Comparison of ENCODE assay signal across 24 cellular contexts in genomic region chr10:105774351-105774750, GRCh38.
"Had no signal": no experiment of that assay in that cellular context is flagged by ENCODE, and none has a peak within 500 bp of the region (broad histone marks: within the 10 kb centered on the region; RNA-seq: fewer than 3 reads in every experiment).

No MANE protein-coding gene starts in this region.

- H3K4me1 ChIP-seq: colonic mucosa, foreskin keratinocyte, gastrocnemius medialis, left lung, lower lobe of right lung had no signal

- FAIRE-seq: endometrium, islet of Langerhans, keratinocyte had no signal

- ATAC-seq: effector memory CD8-positive, alpha-beta T cell; esophagus mucosa; foreskin keratinocyte; gastrocnemius medialis; heart right ventricle; left cardiac atrium; left lung; left ventricle myocardium superior; lower lobe of right lung; mucosa of descending colon had no signal

- H3K4me3 ChIP-seq: colonic mucosa, gastrocnemius medialis, heart right ventricle, left lung, lower lobe of right lung, mucosa of descending colon had no signal

- H3K27me3 ChIP-seq: colonic mucosa, foreskin keratinocyte, gastrocnemius medialis, heart right ventricle, left lung had no signal

- H3K27ac ChIP-seq: colonic mucosa, epithelial cell of prostate, foreskin keratinocyte, gastrocnemius medialis, heart right ventricle, left lung, lower lobe of right lung had no signal

- H3K36me3 ChIP-seq: colonic mucosa, gastrocnemius medialis, heart right ventricle, left lung, lower lobe of right lung had no signal

- DNase-seq: colonic mucosa; cortex of kidney; effector CD8-positive, alpha-beta T cell; effector memory CD8-positive, alpha-beta T cell; endodermal cell; erythroblast; foreskin keratinocyte; gastrocnemius medialis; glutamatergic neuron; head of caudate nucleus; heart right ventricle; hippocampal formation; left cardiac atrium; left lung; left ventricle myocardium superior; lower lobe of right lung; mesenchymal stem cell; mucosa of descending colon; naive B cell had no signal

- H3K9me3 ChIP-seq: colonic mucosa, gastrocnemius medialis, heart right ventricle, left lung, lower lobe of right lung, mucosa of descending colon had no signal
